23 cellular contexts compared by ENCODE assay signal in genomic region chr2:229501051-229501794, GRCh38.
DNase-seq lines count a peak whose midpoint lies in the region; ATAC-seq, FAIRE-seq and TF ChIP-seq lines count a peak whose summit lies in the region.
"Had no signal": no experiment of that assay in that cellular context is flagged by ENCODE, and none has a peak within 500 bp of the region (broad histone marks: within the 10 kb centered on the region; RNA-seq: fewer than 3 reads in every experiment).

No MANE protein-coding gene starts in this region.

- no peaks in the 10 kb centered on the region for H3K9me2 ChIP-seq in GM23248 (ENCODE audit: insufficient read depth)

- H3K9ac ChIP-seq in GM23248 = no peak overlapping the region
- H3K9ac ChIP-seq in astrocyte (ENCODE audit: low read length) = no peak overlapping the region

- H4K20me1 ChIP-seq in GM23248 (ENCODE audit: insufficient read depth) (no peaks in the 10 kb centered on the region), astrocyte (ENCODE audit: insufficient read depth, low read length) (no peaks in the 10 kb centered on the region)

- H3K27me3 Mint-ChIP-seq in astrocyte (ENCODE audit: low read depth, unreplicated experiment) = no peaks in the 10 kb centered on the region
- H3K27me3 Mint-ChIP-seq: CD4-positive, CD25-positive, alpha-beta regulatory T cell had no signal

- no peak overlapping the region for H3K4me3 ChIP-seq in GM23248
- no peak overlapping the region for H3K4me3 ChIP-seq in astrocyte (ENCODE audit: insufficient read depth, low read depth, low read length)

- H3K27ac ChIP-seq in GM23248 (no peak overlapping the region), astrocyte (ENCODE audit: low read depth, low read length) (no peak overlapping the region), substantia nigra (ENCODE audit: low read depth, low read length, poor library complexity, severe bottlenecking) (peak overlapping the region; percentile 36)

- H3K27me3 ChIP-seq in GM23248 (replicated peaks; ENCODE audit: insufficient read depth) = no peaks in the 10 kb centered on the region
- no peaks in the 10 kb centered on the region for H3K27me3 ChIP-seq in astrocyte (ENCODE audit: insufficient read depth, low read length)

- ATAC-seq in HG03175 (IDR thresholded peaks at IDR 0.05; ENCODE audit: unreplicated experiment) (no peak), Right ventricle myocardium superior (ENCODE audit: poor library complexity) (no peak)
- ATAC-seq: Panc1 had no signal

- WGBS in GM23248 (ENCODE audit: low coverage in 1 of 2, low lambda C conversion rate in 2 of 2, missing lambda C conversion rate in 2 of 2), 2 experiments = 69 to 74% methylated on average over 2 of the region's 2 CpGs

- H2AFZ ChIP-seq in GM23248 = no peak overlapping the region
- H2AFZ ChIP-seq in astrocyte (ENCODE audit: low read depth, low read length) = no peak overlapping the region

- H3K4me1 ChIP-seq in GM23248 (ENCODE audit: insufficient read depth) (no peaks in the 10 kb centered on the region), astrocyte (ENCODE audit: insufficient read depth, low read length) (no peaks in the 10 kb centered on the region)

- peaks cover 4% of the 10 kb centered on the region for H3K9me3 Mint-ChIP-seq in astrocyte (ENCODE audit: unreplicated experiment)

- H3K36me3 ChIP-seq in GM23248 (ENCODE audit: low read depth) (no peaks in the 10 kb centered on the region), astrocyte (ENCODE audit: insufficient read depth, low read length) (no peaks in the 10 kb centered on the region)

- TF ChIP-seq CTCF in astrocyte (IDR thresholded peaks at IDR 0.05; ENCODE audit: insufficient read depth, low read depth, low read length) = no peak

- no peak overlapping the region for H3K4me2 ChIP-seq in GM23248 (ENCODE audit: unreplicated experiment)
- peak overlapping the region; percentile 23 for H3K4me2 ChIP-seq in astrocyte (ENCODE audit: low read length)

- no peaks in the 10 kb centered on the region for H3K79me2 ChIP-seq in GM23248 (ENCODE audit: insufficient read depth)
- no peaks in the 10 kb centered on the region for H3K79me2 ChIP-seq in astrocyte (ENCODE audit: insufficient read depth, low read length)

- H3K4me1 Mint-ChIP-seq in astrocyte (ENCODE audit: low read depth, unreplicated experiment) = peaks cover 7% of the 10 kb centered on the region
- H3K4me1 Mint-ChIP-seq: CD4-positive, CD25-positive, alpha-beta regulatory T cell had no signal

- H3F3A ChIP-seq in GM23248 (ENCODE audit: insufficient read depth) = no peaks in the 10 kb centered on the region; the same call in 1 of the 2 replicates

- H3K4me3 Mint-ChIP-seq in astrocyte (ENCODE audit: unreplicated experiment) = no peak overlapping the region
- H3K4me3 Mint-ChIP-seq: CD4-positive, CD25-positive, alpha-beta regulatory T cell had no signal

- DNase-seq in GM23248 (peak; percentile 17), astrocyte (ENCODE audit: low read depth) (peak; percentile 47), frontal cortex (ENCODE audit: low spot score in 2 of 2) (no peak), substantia nigra (lab: John Stamatoyannopoulos, UW) (no peak), NCI-H1105 (lab: John Stamatoyannopoulos, UW) (no peak), DMS79 treated with DMSO at 0.1 percent for 48 hours (lab: John Stamatoyannopoulos, UW) (no peak), Right ventricle myocardium superior (no peak)
- DNase-seq: CD4-positive, CD25-positive, alpha-beta regulatory T cell; DMS79; Kasumi-1; MM.1S; NCI-H1048; NCI-H1436; NCI-H1930; NCI-H226; NCI-H510A treated with DMSO at 0.1 percent for 48 hours; NCI-H748 treated with DMSO at 0.1 percent for 48 hours; NK-92 treated with Interleukin-12 subunit alpha and Interleukin-12 subunit beta, amount 100 ng/mL, for 24 hours had no signal

- FAIRE-seq in astrocyte (lab: Jason Lieb, UNC) (no peak), frontal cortex (lab: Jason Lieb, UNC) (peak; percentile 86)
- FAIRE-seq: G401.6, GM12892, H54 had no signal

- no peaks in the 10 kb centered on the region for H3K36me3 Mint-ChIP-seq in astrocyte (ENCODE audit: low read depth, unreplicated experiment)
- H3K36me3 Mint-ChIP-seq: CD4-positive, CD25-positive, alpha-beta regulatory T cell had no signal

- in situ Hi-C loops in GM23248 (cut with MboI) = no loop called here

- no peaks in the 10 kb centered on the region for H3K9me3 ChIP-seq in GM23248 (ENCODE audit: low read depth)
- no peaks in the 10 kb centered on the region for H3K9me3 ChIP-seq in astrocyte (ENCODE audit: insufficient read depth, low read depth, low read length)

- intact Hi-C loops in Right ventricle myocardium superior (cut with DNase I) = no loop called here

- H3K27ac Mint-ChIP-seq in astrocyte (ENCODE audit: unreplicated experiment) = peak overlapping the region; percentile 71
- H3K27ac Mint-ChIP-seq: CD4-positive, CD25-positive, alpha-beta regulatory T cell had no signal

Comparison
In these comparisons a context has a peak if more than half of its experiments do, and no peak if none do; other contexts are left out.
1. DNase-seq: peak in GM23248 (single experiment) and astrocyte (single experiment); none in frontal cortex (0 of 2), substantia nigra (0 of 49), NCI-H1105 (single experiment), DMS79 treated with DMSO at 0.1 percent for 48 hours (single experiment) and Right ventricle myocardium superior (single experiment).